ENCODE assay signal across 1 cellular context in genomic region chr7:75891815-75892411, GRCh38.
TF ChIP-seq lines count a peak whose summit lies in the region.

No MANE protein-coding gene starts in this region.

TF ChIP-seq in H1, 55 proteins besides CTCF, POLR2A, EP300 and RAD21:
- no peak for TF ChIP-seq CTBP2 (IDR thresholded peaks at IDR 0.05; ENCODE audit: borderline replicate concordance, insufficient read depth, insufficient read length, low read length)
- no peak for TF ChIP-seq BRCA1 (IDR thresholded peaks at IDR 0.05; ENCODE audit: low read depth, low read length)
- no peak for TF ChIP-seq MAX (IDR thresholded peaks at IDR 0.05)
- no peak for TF ChIP-seq RNF2 (IDR thresholded peaks at IDR 0.05; ENCODE audit: borderline replicate concordance, low read depth, low read length, missing control alignments, poor library complexity, severe bottlenecking)
- TF ChIP-seq KDM4A (IDR thresholded peaks at IDR 0.05; ENCODE audit: low read depth, low read length, severe bottlenecking), result no peak
- TF ChIP-seq NANOG (IDR thresholded peaks at IDR 0.05; ENCODE audit: insufficient read depth, low read depth, low read length, poor library complexity, severe bottlenecking), result no peak
- no peak for TF ChIP-seq TEAD4 (IDR thresholded peaks at IDR 0.05; ENCODE audit: low read depth, low read length)
- TF ChIP-seq SP2 (IDR thresholded peaks at IDR 0.05; ENCODE audit: low read length), result no peak
- no peak for TF ChIP-seq YY1 (IDR thresholded peaks at IDR 0.05; ENCODE audit: low read depth, low read length)
- no peak for TF ChIP-seq FOSL1 (IDR thresholded peaks at IDR 0.05; ENCODE audit: insufficient read depth, low read depth, low read length)
- TF ChIP-seq CHD2 (IDR thresholded peaks at IDR 0.05; ENCODE audit: low read length), result no peak
- no peak for TF ChIP-seq CBX8 (IDR thresholded peaks at IDR 0.05; ENCODE audit: borderline replicate concordance, low read depth, low read length)
- TF ChIP-seq SP1 (IDR thresholded peaks at IDR 0.05; ENCODE audit: low read depth, low read length), result no peak
- TF ChIP-seq GABPA (IDR thresholded peaks at IDR 0.05; ENCODE audit: borderline replicate concordance, insufficient read depth, low read length), result no peak
- TF ChIP-seq ATF2 (IDR thresholded peaks at IDR 0.05; ENCODE audit: low read length), result no peak
- no peak for TF ChIP-seq EZH2 (IDR thresholded peaks at IDR 0.05; ENCODE audit: low read depth, low read length, severe bottlenecking)
- TF ChIP-seq PHF8 (conservative IDR thresholded peaks at IDR 0.05; ENCODE audit: low read depth, low read length), result no peak
